In genomic region chr4:89337678-89338077, GRCh38 we compare ENCODE assay signal across 15 cellular contexts. TPM values are rescaled to one million over a fixed set of nuclear protein-coding genes. Genes with fewer than 3 reads are reported as not detected.
DNase-seq lines count a peak whose midpoint lies in the region; ATAC-seq, FAIRE-seq and TF ChIP-seq lines count a peak whose summit lies in the region.
"Had no signal": no experiment of that assay in that cellular context is flagged by ENCODE, and none has a peak within 500 bp of the region (broad histone marks: within the 10 kb centered on the region; RNA-seq: fewer than 3 reads in every experiment).

No MANE protein-coding gene starts in this region.

- FAIRE-seq in D721Med (lab: Jason Lieb, UNC), result peak; percentile 48
- FAIRE-seq: A549, GM12878, GM18507 had no signal

- peak overlapping the region; percentile 1 for H3K4me3 Mint-ChIP-seq in activated naive CD8-positive, alpha-beta T cell
- H3K4me3 Mint-ChIP-seq in activated naive CD8-positive, alpha-beta T cell treated with anti-CD3 and anti-CD28 coated beads, Interleukin-2, amount 50 U/mL, for 24 hours, result no peak overlapping the region
- peak overlapping the region; percentile 0 for H3K4me3 Mint-ChIP-seq in activated naive CD8-positive, alpha-beta T cell treated with anti-CD3 and anti-CD28 coated beads, Interleukin-2, amount 10 ng/mL, durations not matched to agents 7 days and 5 days
- H3K4me3 Mint-ChIP-seq: H9 had no signal

- no peaks in the 10 kb centered on the region for H3K4me1 Mint-ChIP-seq in activated naive CD8-positive, alpha-beta T cell (ENCODE audit: low read depth)
- H3K4me1 Mint-ChIP-seq in activated naive CD8-positive, alpha-beta T cell treated with anti-CD3 and anti-CD28 coated beads, Interleukin-2, amount 50 U/mL, for 24 hours, result peaks cover 13% of the 10 kb centered on the region
- peaks cover 9% of the 10 kb centered on the region for H3K4me1 Mint-ChIP-seq in activated naive CD8-positive, alpha-beta T cell treated with anti-CD3 and anti-CD28 coated beads, Interleukin-2, amount 10 ng/mL, durations not matched to agents 7 days and 5 days
- H3K4me1 Mint-ChIP-seq: H9 had no signal

- H3K4me1 ChIP-seq in mucosa of descending colon (ENCODE audit: low read depth), result peaks cover 6% of the 10 kb centered on the region
- H3K4me1 ChIP-seq: A549, BE2C had no signal

- H3K27ac Mint-ChIP-seq in activated naive CD8-positive, alpha-beta T cell, result peak overlapping the region; percentile 6
- H3K27ac Mint-ChIP-seq in activated naive CD8-positive, alpha-beta T cell treated with anti-CD3 and anti-CD28 coated beads, Interleukin-2, amount 50 U/mL, for 24 hours, result no peak overlapping the region
- H3K27ac Mint-ChIP-seq in activated naive CD8-positive, alpha-beta T cell treated with anti-CD3 and anti-CD28 coated beads, Interleukin-2, amount 10 ng/mL, durations not matched to agents 7 days and 5 days, result no peak overlapping the region
- H3K27ac Mint-ChIP-seq: H9 had no signal

- H3K4me3 ChIP-seq in mucosa of descending colon, result no peak overlapping the region
- H3K4me3 ChIP-seq: A549, GM12878 had no signal

- H3K9me3 ChIP-seq in mucosa of descending colon, result no peaks in the 10 kb centered on the region
- H3K9me3 ChIP-seq: A549, BE2C had no signal

- H3K36me3 Mint-ChIP-seq in activated naive CD8-positive, alpha-beta T cell, result no peaks in the 10 kb centered on the region
- no peaks in the 10 kb centered on the region for H3K36me3 Mint-ChIP-seq in activated naive CD8-positive, alpha-beta T cell treated with anti-CD3 and anti-CD28 coated beads, Interleukin-2, amount 50 U/mL, for 24 hours (ENCODE audit: low read depth)
- peaks cover 1% of the 10 kb centered on the region for H3K36me3 Mint-ChIP-seq in activated naive CD8-positive, alpha-beta T cell treated with anti-CD3 and anti-CD28 coated beads, Interleukin-2, amount 10 ng/mL, durations not matched to agents 7 days and 5 days

- POLR2A ChIA-PET in activated naive CD8-positive, alpha-beta T cell treated with anti-CD3 and anti-CD28 coated beads, Interleukin-2, amount 10 ng/mL, durations not matched to agents 7 days and 5 days (lab: Charles Lee), result no interaction called here

- no peaks in the 10 kb centered on the region for H3K36me3 ChIP-seq in mucosa of descending colon (ENCODE audit: low read depth)
- H3K36me3 ChIP-seq: BE2C had no signal

- H3K9me3 Mint-ChIP-seq in activated naive CD8-positive, alpha-beta T cell (ENCODE audit: low read depth), result no peaks in the 10 kb centered on the region
- H3K9me3 Mint-ChIP-seq in activated naive CD8-positive, alpha-beta T cell treated with anti-CD3 and anti-CD28 coated beads, Interleukin-2, amount 50 U/mL, for 24 hours, result no peaks in the 10 kb centered on the region
- H3K9me3 Mint-ChIP-seq in activated naive CD8-positive, alpha-beta T cell treated with anti-CD3 and anti-CD28 coated beads, Interleukin-2, amount 10 ng/mL, durations not matched to agents 7 days and 5 days, result no peaks in the 10 kb centered on the region
- H3K9me3 Mint-ChIP-seq: H9 had no signal

- no peaks in the 10 kb centered on the region for H3K27me3 Mint-ChIP-seq in activated naive CD8-positive, alpha-beta T cell
- no peaks in the 10 kb centered on the region for H3K27me3 Mint-ChIP-seq in activated naive CD8-positive, alpha-beta T cell treated with anti-CD3 and anti-CD28 coated beads, Interleukin-2, amount 50 U/mL, for 24 hours
- no peaks in the 10 kb centered on the region for H3K27me3 Mint-ChIP-seq in activated naive CD8-positive, alpha-beta T cell treated with anti-CD3 and anti-CD28 coated beads, Interleukin-2, amount 10 ng/mL, durations not matched to agents 7 days and 5 days

- no peak for DNase-seq in activated naive CD8-positive, alpha-beta T cell treated with anti-CD3 and anti-CD28 coated beads, Interleukin-2, amount 50 U/mL, for 24 hours
- DNase-seq in D721Med (ENCODE audit: insufficient read length, low spot score), result no peak
- no peak for DNase-seq in activated naive CD8-positive, alpha-beta T cell treated with anti-CD3 and anti-CD28 coated beads, Interleukin-2, amount 10 ng/mL, durations not matched to agents 7 days and 5 days
- no peak for DNase-seq in mucosa of descending colon
- no peak for DNase-seq in NCI-H1048 (lab: John Stamatoyannopoulos, UW)
- DNase-seq: BE2C, Calu3, DMS79, GOT3, H9 had no signal

- no peak for ATAC-seq in activated naive CD8-positive, alpha-beta T cell treated with anti-CD3 and anti-CD28 coated beads, Interleukin-2, amount 50 U/mL, for 24 hours
- no peak for ATAC-seq in activated naive CD8-positive, alpha-beta T cell treated with anti-CD3 and anti-CD28 coated beads, Interleukin-2, amount 10 ng/mL, durations not matched to agents 7 days and 5 days (ENCODE audit: low read depth)
- no peak for ATAC-seq in GM19023 (IDR thresholded peaks at IDR 0.05; ENCODE audit: unreplicated experiment)
- ATAC-seq in mucosa of descending colon, result no peak
- ATAC-seq: A549, GM12878 had no signal

- intact Hi-C loops in mucosa of descending colon (cut with DNase I, micrococcal nuclease), result no loop called here

- TF ChIP-seq CTCF in D721Med (IDR thresholded peaks at IDR 0.05; ENCODE audit: insufficient read depth, missing control alignments) (no peak), mucosa of descending colon (IDR thresholded peaks at IDR 0.05) (no peak)

RNA-seq across cellular contexts. Expression of gene GPRIN3, which starts 30.1 kb away (rescaled TPM):
- total RNA-seq in activated naive CD8-positive, alpha-beta T cell treated with anti-CD3 and anti-CD28 coated beads, Interleukin-2, amount 10 ng/mL, durations not matched to agents 7 days and 5 days, result 10 to 100 TPM; 23.9 to 25.5 TPM
- total RNA-seq in mucosa of descending colon, result 10 to 100 TPM in 2 of 3 donors, 1 to 10 TPM in 1; 6.0 to 23.8 (median 23.7) TPM
